Comparison of ENCODE assay signal across 9 cellular contexts in genomic region chr5:1386274-1386717, GRCh38. TPM values are rescaled to one million over a fixed set of nuclear protein-coding genes. Genes with fewer than 3 reads are reported as not detected.
DNase-seq lines count a peak whose midpoint lies in the region; ATAC-seq and TF ChIP-seq lines count a peak whose summit lies in the region.
"Had no signal": no experiment of that assay in that cellular context is flagged by ENCODE, and none has a peak within 500 bp of the region (broad histone marks: within the 10 kb centered on the region; RNA-seq: fewer than 3 reads in every experiment).

No MANE protein-coding gene starts in this region.

- H3K9me3 ChIP-seq in DOHH2 (ENCODE audit: control insufficient read depth, insufficient read depth, low read length) (no peaks in the 10 kb centered on the region), liver (ENCODE audit: control insufficient read depth in 4 of 4, low read length in 3 of 4) (no peaks in the 10 kb centered on the region)

- no peaks in the 10 kb centered on the region for H4K20me1 ChIP-seq in DOHH2 (ENCODE audit: control insufficient read depth, insufficient read depth, low read depth, low read length)

- H3K9ac ChIP-seq in liver (ENCODE audit: low read depth in 1 of 2, low read length in 2 of 2) = peak overlapping the region in 1 of 2 donors; percentile 36

- no peaks in the 10 kb centered on the region for H3K79me2 ChIP-seq in DOHH2 (ENCODE audit: control insufficient read depth, low read length)

- H3K27me3 ChIP-seq in DOHH2 (ENCODE audit: control insufficient read depth, low read length) (no peaks in the 10 kb centered on the region), liver (ENCODE audit: control insufficient read depth in 4 of 4, insufficient read depth in 4 of 4, low read length in 3 of 4) (no peaks in the 10 kb centered on the region)

- no peak for TF ChIP-seq CTCF in DOHH2 (IDR thresholded peaks at IDR 0.05; ENCODE audit: low read depth, low read length, poor library complexity, severe bottlenecking)
- no peak for TF ChIP-seq CTCF in liver (IDR thresholded peaks at IDR 0.05; ENCODE audit: low read depth, low read length, missing input control)

- H3F3A ChIP-seq in DOHH2 (ENCODE audit: control insufficient read depth, insufficient read depth) = peaks cover 5% of the 10 kb centered on the region

- peak; percentile 45 for DNase-seq in M059J (ENCODE audit: low read depth)
- peak; percentile 12 to 64 (median 52) for DNase-seq in activated CD4-positive, CD25-positive, alpha-beta regulatory T cell (lab: John Stamatoyannopoulos, UW)
- peak; percentile 50 for DNase-seq in cerebellum (ENCODE audit: low spot score)
- DNase-seq in stimulated activated CD4-positive, alpha-beta T cell treated with anti-CD3 and anti-CD28 coated beads, Interleukin-4, amount 100 ng/mL, for 4 hours = peak; percentile 48 to 69
- DNase-seq in NCI-H187 (lab: John Stamatoyannopoulos, UW) = no peak

- H3K4me1 ChIP-seq in DOHH2 (ENCODE audit: control insufficient read depth, low read length) (peaks cover 24% of the 10 kb centered on the region), liver (ENCODE audit: control insufficient read depth in 4 of 4, insufficient read depth in 4 of 4, low read length in 3 of 4) (peaks cover 1 to 13% (median 7%) of the 10 kb centered on the region in 4 donors)

- no peak for TF ChIP-seq RAD21 in liver (IDR thresholded peaks at IDR 0.05)

- ATAC-seq in GM21737 (IDR thresholded peaks at IDR 0.05; ENCODE audit: unreplicated experiment) = peak; percentile 30

- H3K4me3 ChIP-seq in DOHH2 (ENCODE audit: low read length) = peak overlapping the region; percentile 84
- peak overlapping the region in 2 of 3 donors; percentile 61 to 66 for H3K4me3 ChIP-seq in liver (ENCODE audit: low read depth in 1 of 3, low read length in 3 of 3)

- no peaks in the 10 kb centered on the region for H3K36me3 ChIP-seq in DOHH2 (ENCODE audit: control insufficient read depth, low read length)
- no peaks in the 10 kb centered on the region for H3K36me3 ChIP-seq in liver (ENCODE audit: control insufficient read depth in 4 of 4, insufficient read depth in 3 of 4, low read depth in 1 of 4, low read length in 3 of 4)

- peak overlapping the region; percentile 70 for H3K27ac ChIP-seq in DOHH2 (ENCODE audit: low read depth, low read length)
- H3K27ac ChIP-seq in liver (ENCODE audit: low read depth in 1 of 2, low read length in 2 of 2) = peak overlapping the region; percentile 22 to 59

- peak overlapping the region; percentile 86 for H3K4me2 ChIP-seq in DOHH2 (ENCODE audit: low read length)

- WGBS in liver = 1% methylated on average over 36 of the region's 36 CpGs

- no peaks in the 10 kb centered on the region for H3K9me2 ChIP-seq in DOHH2 (replicated peaks; ENCODE audit: control insufficient read depth, low read length)

TF ChIP-seq in liver, 16 proteins besides CTCF, POLR2A, EP300 and RAD21:
- no peak for TF ChIP-seq HNF4A (conservative IDR thresholded peaks at IDR 0.05)
- no peak for TF ChIP-seq EGR1 (IDR thresholded peaks at IDR 0.05; ENCODE audit: low read depth in 2 of 2)
- TF ChIP-seq NR2F2 (IDR thresholded peaks at IDR 0.05) = no peak
- no peak for TF ChIP-seq FOXA1 (IDR thresholded peaks at IDR 0.05)
- no peak for TF ChIP-seq SP1 (IDR thresholded peaks at IDR 0.05)
- no peak for TF ChIP-seq JUND (IDR thresholded peaks at IDR 0.05)
- no peak for TF ChIP-seq TAF1 (conservative IDR thresholded peaks at IDR 0.05)

RNA-seq across cellular contexts. Expression of gene CLPTM1L, which starts 41.4 kb away (rescaled TPM):
- 150 and 262 TPM in 2 replicates for total RNA-seq in M059J (2014; rRNA removed; shearing (Covaris generic))
- total RNA-seq in cerebellum (60.9 TPM), liver (100 to 1,000 TPM; 135 to 255 TPM)
- polyA plus RNA-seq in liver = 100 to 1,000 TPM in 1 of 2 donors, 10 to 100 TPM in 1; 69.2 to 157 TPM

RNA-seq across cellular contexts. Expression of gene SLC6A3, which starts 58.9 kb away (rescaled TPM):
- total RNA-seq in M059J (2014; rRNA removed; shearing (Covaris generic)) = not detected in 2 replicates
- total RNA-seq in cerebellum (0.18 TPM), liver (not detected)
- polyA plus RNA-seq in liver = not detected
- total RNA-seq: dermis microvascular lymphatic vessel endothelial cell had no signal

Comparison
In these comparisons a context has a peak if more than half of its experiments do, and no peak if none do; other contexts are left out.
1. DNase-seq: peak in M059J (single experiment), activated CD4-positive, CD25-positive, alpha-beta regulatory T cell (4 of 4), cerebellum (single experiment) and stimulated activated CD4-positive, alpha-beta T cell treated with anti-CD3 and anti-CD28 coated beads, Interleukin-4, amount 100 ng/mL, for 4 hours (2 of 2); none in NCI-H187 (0 of 2).